Comparison of ENCODE assay signal across 17 cellular contexts in the genomic region with DNA sequence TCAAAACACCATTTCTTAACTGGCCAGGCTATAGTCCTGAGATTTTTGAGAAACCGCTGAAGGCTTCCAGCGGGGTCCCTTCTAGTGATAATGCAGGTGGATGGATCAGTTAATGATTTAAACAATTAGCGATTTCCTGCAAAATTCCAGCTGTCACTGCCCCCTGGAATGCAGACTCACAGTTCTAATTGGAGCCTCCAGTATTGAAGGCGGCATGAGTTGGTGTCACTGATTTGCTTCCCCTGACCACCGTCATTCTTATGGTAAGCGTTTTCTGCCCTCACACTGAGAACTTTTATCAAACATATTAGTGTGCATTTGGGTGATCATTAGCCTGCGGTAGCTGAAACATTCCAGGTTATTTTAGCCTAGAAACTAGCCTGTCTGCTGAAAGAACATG.
"Had no signal": no experiment of that assay in that cellular context is flagged by ENCODE, and none has a peak within 500 bp of the region (broad histone marks: within the 10 kb centered on the region; RNA-seq: fewer than 3 reads in every experiment).

No MANE protein-coding gene starts in this region.

- H3K9me3 ChIP-seq: esophagus muscularis mucosa, gastrocnemius medialis, left ventricle myocardium inferior, lower lobe of right lung, neutrophil had no signal

- H3K4me3 ChIP-seq: esophagus muscularis mucosa, gastrocnemius medialis, left ventricle myocardium inferior, lower lobe of right lung had no signal

- H3K27ac ChIP-seq: epithelial cell of prostate, esophagus muscularis mucosa, gastrocnemius medialis, left ventricle myocardium inferior, lower lobe of right lung, neutrophil had no signal

- H3K27me3 ChIP-seq: esophagus muscularis mucosa, gastrocnemius medialis, neutrophil had no signal

- DNase-seq: effector memory CD4-positive, alpha-beta T cell; gastrocnemius medialis; glutamatergic neuron; islet precursor cell; left ventricle myocardium inferior; lower lobe of right lung; naive thymus-derived CD4-positive, alpha-beta T cell; nephron progenitor cell; right cardiac atrium; small intestine; stimulated activated CD4-positive, alpha-beta T cell treated with anti-CD3 and anti-CD28 coated beads, Interleukin-12 subunit alpha, Interleukin-12 subunit beta, amount 100 ng/mL, for 4 hours; stimulated activated naive CD4-positive, alpha-beta T cell treated with Interleukin-2 at 50 U/mL for 16 hours; trophoblast cell had no signal

- FAIRE-seq: small intestine, urothelium cell line had no signal

- H3K4me1 ChIP-seq: esophagus muscularis mucosa, gastrocnemius medialis, left ventricle myocardium inferior, lower lobe of right lung had no signal

- ATAC-seq: gastrocnemius medialis; lower lobe of right lung; naive thymus-derived CD4-positive, alpha-beta T cell; right cardiac atrium had no signal

- H3K36me3 ChIP-seq: esophagus muscularis mucosa, gastrocnemius medialis, left ventricle myocardium inferior, lower lobe of right lung, neutrophil had no signal
